In genomic region chr3:169673521-169673920, GRCh38 we compare ENCODE assay signal across 23 cellular contexts.
"Had no signal": no experiment of that assay in that cellular context is flagged by ENCODE, and none has a peak within 500 bp of the region (broad histone marks: within the 10 kb centered on the region; RNA-seq: fewer than 3 reads in every experiment).

No MANE protein-coding gene starts in this region.

- H3K27ac ChIP-seq: colonic mucosa, coronary artery, dorsolateral prefrontal cortex, epithelial cell of prostate, esophagus muscularis mucosa, esophagus squamous epithelium, foreskin keratinocyte, gastrocnemius medialis, gastroesophageal sphincter, heart left ventricle, heart right ventricle had no signal

- H3K9me3 ChIP-seq: colonic mucosa had no signal

- H3K4me3 ChIP-seq: colonic mucosa, coronary artery, dorsolateral prefrontal cortex, esophagus muscularis mucosa, esophagus squamous epithelium, gastrocnemius medialis, gastroesophageal sphincter, heart left ventricle, heart right ventricle had no signal

- H3K4me1 ChIP-seq: foreskin keratinocyte had no signal

- DNase-seq: colonic mucosa; cortex of kidney; dermis blood vessel endothelial cell; dorsolateral prefrontal cortex; effector CD4-positive, alpha-beta T cell; effector CD8-positive, alpha-beta T cell; effector memory CD4-positive, alpha-beta T cell; effector memory CD8-positive, alpha-beta T cell; endodermal cell; erythroblast; esophagus squamous epithelium; foreskin fibroblast; foreskin keratinocyte; foreskin melanocyte; gastrocnemius medialis; glutamatergic neuron; head of caudate nucleus; heart left ventricle; heart right ventricle had no signal

- H3K36me3 ChIP-seq: colonic mucosa, esophagus muscularis mucosa, esophagus squamous epithelium, gastrocnemius medialis, gastroesophageal sphincter, heart left ventricle, heart right ventricle had no signal
